ENCODE assay signal across 10 cellular contexts in genomic region chr5:98314262-98314661, GRCh38.
DNase-seq lines count a peak whose midpoint lies in the region; TF ChIP-seq lines count a peak whose summit lies in the region.
"Had no signal": no experiment of that assay in that cellular context is flagged by ENCODE, and none has a peak within 500 bp of the region (broad histone marks: within the 10 kb centered on the region; RNA-seq: fewer than 3 reads in every experiment).

No MANE protein-coding gene starts in this region.

- H3F3A ChIP-seq in PC-9 (ENCODE audit: insufficient read depth, low read depth), result peaks cover 16% of the 10 kb centered on the region

- CTCF ChIA-PET in PC-9 (lab: Charles Lee), result no interaction called here

- POLR2A ChIA-PET in PC-9 (lab: Charles Lee; ENCODE audit: unreplicated experiment), result no interaction called here

- H3K4me1 ChIP-seq in PC-9 (replicated peaks; ENCODE audit: insufficient read depth), result peaks cover 26% of the 10 kb centered on the region
- H3K4me1 ChIP-seq in neuron (ENCODE audit: insufficient read depth, low read length), result peaks cover 12% of the 10 kb centered on the region

- DNase-seq in AG20443 (ENCODE audit: low spot score), result peak; percentile 49
- no peak for DNase-seq in PC-9
- DNase-seq in dedifferentiated amniotic fluid mesenchymal stem cell (ENCODE audit: extremely low spot score), result peak; percentile 86
- no peak for DNase-seq in GF-D8 (lab: John Stamatoyannopoulos, UW)
- DNase-seq in NCI-H2227 treated with DMSO at 0.1 percent for 48 hours (lab: John Stamatoyannopoulos, UW), result no peak
- DNase-seq in stimulated activated CD4-positive, alpha-beta T cell treated with anti-CD3 and anti-CD28 coated beads, Interleukin-4, amount 100 ng/mL, for 4 hours, result no peak
- no peak for DNase-seq in stimulated activated CD4-positive, alpha-beta T cell treated with anti-CD3 and anti-CD28 coated beads, Interleukin-4, amount 100 ng/mL, for 1 hour
- DNase-seq: OCI-M1; stimulated activated CD4-positive, alpha-beta T cell treated with anti-CD3 and anti-CD28 coated beads, Interleukin-1b, Interleukin-23, amount 100 ng/mL, for 48 hours had no signal

- H3K9me2 ChIP-seq in PC-9 (ENCODE audit: insufficient read depth), result no peaks in the 10 kb centered on the region

- no peaks in the 10 kb centered on the region for H3K79me2 ChIP-seq in PC-9 (ENCODE audit: low read depth)

- no peak overlapping the region for H2AFZ ChIP-seq in PC-9
- peak overlapping the region; percentile 30 for H2AFZ ChIP-seq in neuron (ENCODE audit: low read depth, low read length)

- no peaks in the 10 kb centered on the region for H3K27me3 ChIP-seq in PC-9 (ENCODE audit: insufficient read depth, low read depth)
- no peaks in the 10 kb centered on the region for H3K27me3 ChIP-seq in neuron (ENCODE audit: insufficient read depth, low read length)

- TF ChIP-seq CTCF in PC-9 (conservative IDR thresholded peaks at IDR 0.05), result no peak

- no peaks in the 10 kb centered on the region for H4K20me1 ChIP-seq in PC-9 (ENCODE audit: insufficient read depth)

- no TSS peak for BruUV-seq in PC-9 (replicated peaks; lab: Mats Ljungman, UMichigan)

- no peak overlapping the region for H3K4me3 ChIP-seq in PC-9
- no peak overlapping the region for H3K4me3 ChIP-seq in neuron (ENCODE audit: low read length)

- H3K27ac ChIP-seq in PC-9, result 0 out of 2 replicates have a peak overlapping the region, but pooled peaks have one; percentile 8

- intact Hi-C loops in PC-9 (cut with micrococcal nuclease; ENCODE audit: unreplicated experiment), result loop anchor here (5.0 kb wide), 1 partner anchor 458 kb away; the partner anchor contains the start of gene RGMB

- no peak overlapping the region; the same call in 1 of the 2 replicates for H3K4me2 ChIP-seq in PC-9

- H3K36me3 ChIP-seq in PC-9 (ENCODE audit: low read depth), result no peaks in the 10 kb centered on the region
- H3K36me3 ChIP-seq in neuron (ENCODE audit: insufficient read depth, low read length), result no peaks in the 10 kb centered on the region

- H3K9me3 ChIP-seq in PC-9 (ENCODE audit: insufficient read depth, low read depth) (peaks cover 7% of the 10 kb centered on the region; the same call in 1 of the 2 replicates), neuron (ENCODE audit: low read length) (no peaks in the 10 kb centered on the region)

Comparison
In these comparisons a context has a peak if more than half of its experiments do, and no peak if none do; other contexts are left out.
1. DNase-seq: peak in AG20443 (single experiment) and dedifferentiated amniotic fluid mesenchymal stem cell (single experiment); none in PC-9 (0 of 2), GF-D8 (single experiment), NCI-H2227 treated with DMSO at 0.1 percent for 48 hours (single experiment), stimulated activated CD4-positive, alpha-beta T cell treated with anti-CD3 and anti-CD28 coated beads, Interleukin-4, amount 100 ng/mL, for 4 hours (0 of 2) and stimulated activated CD4-positive, alpha-beta T cell treated with anti-CD3 and anti-CD28 coated beads, Interleukin-4, amount 100 ng/mL, for 1 hour (single experiment).